Comparison of ENCODE assay signal across 8 cellular contexts in genomic region chr17:7842380-7842949, GRCh38. TPM values are rescaled to one million over a fixed set of nuclear protein-coding genes. Genes with fewer than 3 reads are reported as not detected.
DNase-seq lines count a peak whose midpoint lies in the region; ATAC-seq and TF ChIP-seq lines count a peak whose summit lies in the region.

No MANE protein-coding gene starts in this region.

- H3K4me1 ChIP-seq in hepatocyte (ENCODE audit: insufficient read depth) (peaks cover 36% of the 10 kb centered on the region), sigmoid colon (peaks cover 0 to 79% (median 60%) of the 10 kb centered on the region in 4 donors)

- H3K36me3 ChIP-seq in hepatocyte (replicated peaks; ENCODE audit: insufficient read depth, low read depth) (no peaks in the 10 kb centered on the region), sigmoid colon (peaks cover 6 to 28% (median 21%) of the 10 kb centered on the region in 4 donors)

- peaks cover 56 to 74% (median 66%) of the 10 kb centered on the region in 3 donors for H3K4me1 Mint-ChIP-seq in T-cell

- peak overlapping the region; percentile 73 for H3K4me3 ChIP-seq in hepatocyte
- peak overlapping the region; percentile 61 to 85 (median 73) for H3K4me3 ChIP-seq in sigmoid colon

- 1% methylated on average over 22 of the region's 37 CpGs for WGBS in hepatocyte (ENCODE audit: low lambda C conversion rate, missing lambda C conversion rate)
- 0 to 1% methylated on average over 37 of the region's 37 CpGs for WGBS in sigmoid colon, 2 donors

- H3K27ac ChIP-seq in hepatocyte (peak overlapping the region; percentile 99), sigmoid colon (peak overlapping the region; percentile 96 to 100 (median 98))

- no peak for TF ChIP-seq POLR2A in sigmoid colon (IDR thresholded peaks at IDR 0.05)

- DNase-seq in DMS 273 (lab: John Stamatoyannopoulos, UW; ENCODE audit: unreplicated experiment), result peak; percentile 74
- no peak for DNase-seq in DMS 273 treated with DMSO at 0.1 percent for 48 hours (lab: John Stamatoyannopoulos, UW)
- DNase-seq in T-cell, result peak; percentile 52 to 98 (median 95)
- peak in 33 of 56 donors; percentile 44 to 84 (median 68) for DNase-seq in amygdala (lab: John Stamatoyannopoulos, UW)
- peak; percentile 91 for DNase-seq in hepatocyte (ENCODE audit: low spot score)
- DNase-seq in sigmoid colon, result peak; percentile 85
- no peak for DNase-seq in NOMO-1 treated with DMSO at 0.1 percent for 48 hours (lab: John Stamatoyannopoulos, UW; ENCODE audit: unreplicated experiment)

- H3K79me2 ChIP-seq in hepatocyte, result peaks cover 74% of the 10 kb centered on the region

- peak overlapping the region; percentile 96 to 98 for H3K27ac Mint-ChIP-seq in T-cell

- H3K9me3 ChIP-seq in hepatocyte (ENCODE audit: low read depth), result no peaks in the 10 kb centered on the region
- H3K9me3 ChIP-seq in sigmoid colon, result no peaks in the 10 kb centered on the region

- no peaks in the 10 kb centered on the region for H3K27me3 Mint-ChIP-seq in T-cell

- intact Hi-C loops in sigmoid colon (cut with DNase I), result loop anchor here (5.0 kb wide), 2 partner anchors 315 to 600 kb away; partner anchors contain the start of gene GABARAP

- H3K9me2 ChIP-seq in hepatocyte (replicated peaks; ENCODE audit: insufficient read depth), result no peaks in the 10 kb centered on the region

- peak overlapping the region; percentile 87 to 100 (median 94) for H3K4me3 Mint-ChIP-seq in T-cell

- TF ChIP-seq CTCF in hepatocyte (IDR thresholded peaks at IDR 0.05; ENCODE audit: poor library complexity) (no peak), sigmoid colon (IDR thresholded peaks at IDR 0.05) (no peak)

- POLR2A ChIA-PET in T-cell (lab: Charles Lee), result interaction anchor here in 1 of 2 donors (1.8 kb wide), 1 partner anchor 9 kb away, joined by 5 read pairs; no protein-coding TSS in a partner anchor

- H4K20me1 ChIP-seq in hepatocyte (ENCODE audit: insufficient read depth, poor library complexity, severe bottlenecking), result peaks cover 52% of the 10 kb centered on the region

- H3K36me3 Mint-ChIP-seq in T-cell, result peaks cover 3% of the 10 kb centered on the region

- no peak for TF ChIP-seq EP300 in sigmoid colon (IDR thresholded peaks at IDR 0.05)

- H3K27me3 ChIP-seq in hepatocyte, result no peaks in the 10 kb centered on the region
- no peaks in the 10 kb centered on the region for H3K27me3 ChIP-seq in sigmoid colon

- peak overlapping the region; percentile 94 for H3K4me2 ChIP-seq in hepatocyte

- peak; percentile 28 for ATAC-seq in HG03196 (IDR thresholded peaks at IDR 0.05; ENCODE audit: unreplicated experiment)
- peak; percentile 25 to 55 (median 32) for ATAC-seq in T-cell (replicated peaks in 1 of 4)

- no peak overlapping the region for H2AFZ ChIP-seq in hepatocyte

- H3K9me3 Mint-ChIP-seq in T-cell, result no peaks in the 10 kb centered on the region

- CTCF ChIA-PET in T-cell (lab: Charles Lee), result no interaction called here

RNA-seq across cellular contexts. Expression of gene KDM6B, which starts 8.4 kb away (rescaled TPM):
- 100 to 1,000 TPM in 3 of 5 donors, 10 to 100 TPM in 2; 87.3 to 180 (median 108) TPM for total RNA-seq in T-cell
- total RNA-seq in hepatocyte, result 3.3 and 5.9 TPM in 2 replicates
- polyA plus RNA-seq in hepatocyte, result 10.2 and 11.3 TPM in 2 replicates
- total RNA-seq in sigmoid colon, result 10 to 100 TPM in 1 of 4 donors, 1 to 10 TPM in 3; 6.1 to 11.6 (median 8.5) TPM
- polyA plus RNA-seq in sigmoid colon, result 10 to 100 TPM in 1 of 3 donors, 1 to 10 TPM in 2; 5.5 to 19.4 (median 6.0) TPM

RNA-seq across cellular contexts. Expression of gene TMEM88, which starts 12.4 kb away (rescaled TPM):
- 10 to 100 TPM in 2 of 5 donors, 1 to 10 TPM in 3; 5.8 to 27.1 (median 8.4) TPM for total RNA-seq in T-cell
- total RNA-seq in hepatocyte, result 59.6 and 73.3 TPM in 2 replicates
- 241 and 328 TPM in 2 replicates for polyA plus RNA-seq in hepatocyte
- total RNA-seq in sigmoid colon, result 10 to 100 TPM in 3 of 4 donors, 1 to 10 TPM in 1; 6.8 to 19.9 (median 10.5) TPM
- polyA plus RNA-seq in sigmoid colon, result 10 to 100 TPM in 1 of 3 donors, 1 to 10 TPM in 2; 2.4 to 11.4 (median 9.0) TPM

RNA-seq across cellular contexts. Expression of gene NAA38, which starts 14.9 kb away (rescaled TPM):
- total RNA-seq in T-cell, result 10 to 100 TPM; 15.8 to 40.6 (median 33.6) TPM
- 49.2 and 66.0 TPM in 2 replicates for total RNA-seq in hepatocyte
- polyA plus RNA-seq in hepatocyte, result 147 and 154 TPM in 2 replicates
- 100 to 1,000 TPM in 3 of 4 donors, 10 to 100 TPM in 1; 92.4 to 206 (median 106) TPM for total RNA-seq in sigmoid colon
- polyA plus RNA-seq in sigmoid colon, result 100 to 1,000 TPM in 2 of 3 donors, 10 to 100 TPM in 1; 99.4 to 148 (median 138) TPM

RNA-seq across cellular contexts. Expression of gene CYB5D1, which starts 15.3 kb away (rescaled TPM):
- 10 to 100 TPM in 2 of 5 donors, 1 to 10 TPM in 3; 5.5 to 12.4 (median 8.4) TPM for total RNA-seq in T-cell
- 9.1 and 14.1 TPM in 2 replicates for total RNA-seq in hepatocyte
- 12.2 and 15.1 TPM in 2 replicates for polyA plus RNA-seq in hepatocyte
- 10 to 100 TPM in 2 of 4 donors, 1 to 10 TPM in 2; 7.1 to 14.4 (median 10.7) TPM for total RNA-seq in sigmoid colon
- polyA plus RNA-seq in sigmoid colon, result 1 to 10 TPM; 4.2 to 8.6 (median 4.6) TPM

RNA-seq across cellular contexts. Expression of gene CHD3, which starts 46.1 kb away (rescaled TPM):
- total RNA-seq in T-cell, result 100 to 1,000 TPM; 250 to 331 (median 274) TPM
- 65.6 and 75.3 TPM in 2 replicates for total RNA-seq in hepatocyte
- polyA plus RNA-seq in hepatocyte, result 41.2 and 49.4 TPM in 2 replicates
- total RNA-seq in sigmoid colon, result 100 to 1,000 TPM in 3 of 4 donors, 10 to 100 TPM in 1; 97.2 to 147 (median 117) TPM
- 10 to 100 TPM; 33.8 to 88.9 (median 47.4) TPM for polyA plus RNA-seq in sigmoid colon

Comparison
In these comparisons a context has a peak if more than half of its experiments do, and no peak if none do; other contexts are left out.
1. DNase-seq: peak in DMS 273 (single experiment), T-cell (34 of 34), amygdala (33 of 56), hepatocyte (single experiment) and sigmoid colon (single experiment); none in DMS 273 treated with DMSO at 0.1 percent for 48 hours (single experiment) and NOMO-1 treated with DMSO at 0.1 percent for 48 hours (single experiment).
2. RNA of gene KDM6B, which starts 8.4 kb away (total RNA-seq): 87.3 to 180 TPM in T-cell; 6.1 to 11.6 TPM in sigmoid colon and 3.3 to 5.9 TPM in hepatocyte; every median in the first group is over 4 times any median in the second.